8 cellular contexts compared by ENCODE assay signal in genomic region chr5:168364738-168365550, GRCh38.
DNase-seq lines count a peak whose midpoint lies in the region; ATAC-seq and TF ChIP-seq lines count a peak whose summit lies in the region.
"Had no signal": no experiment of that assay in that cellular context is flagged by ENCODE, and none has a peak within 500 bp of the region (broad histone marks: within the 10 kb centered on the region; RNA-seq: fewer than 3 reads in every experiment).

No MANE protein-coding gene starts in this region.

- H3K9me3 ChIP-seq in HUES64 (ENCODE audit: insufficient read depth, low read depth, low read length) = no peaks in the 10 kb centered on the region
- no peaks in the 10 kb centered on the region for H3K9me3 ChIP-seq in upper lobe of left lung

- DNase-seq in cardiac fibroblast (ENCODE audit: low read depth in 2 of 2) = peak; percentile 2 to 63
- DNase-seq in left lobe of liver (ENCODE audit: low spot score) = no peak
- DNase-seq in upper lobe of left lung = peak in 1 of 2 donors; percentile 86
- DNase-seq in SKM-1 treated with dmso at 0.1 percent for 144 hours (lab: John Stamatoyannopoulos, UW; ENCODE audit: unreplicated experiment) = no peak
- no peak for DNase-seq in stimulated activated naive CD8-positive, alpha-beta T cell treated with anti-CD3 and anti-CD28 coated beads, Interleukin-15, Interleukin-2, amounts not matched to agents 100 U/mL and 50 U/mL, for 24 hours
- DNase-seq: activated T-cell treated with anti-CD3 and anti-CD28 coated beads, Interleukin-2, amount 50 U/mL, for 48 hours had no signal

- TF ChIP-seq EP300 in upper lobe of left lung (IDR thresholded peaks at IDR 0.05) = peak in 2 of 4 donors; percentile 13 to 74

- no peak for TF ChIP-seq POLR2A in upper lobe of left lung (IDR thresholded peaks at IDR 0.05)

- no peak overlapping the region for H3K4me3 ChIP-seq in HUES64 (ENCODE audit: low read length)
- H3K4me3 ChIP-seq in cardiac fibroblast (replicated peaks in 1 of 2; ENCODE audit: low read depth in 2 of 2, low read length in 2 of 2) = no peak overlapping the region
- H3K4me3 ChIP-seq in upper lobe of left lung = no peak overlapping the region

- peak; percentile 32 for ATAC-seq in left lobe of liver
- peak; percentile 73 to 88 for ATAC-seq in upper lobe of left lung (ENCODE audit: low FRiP score in 2 of 2)
- no peak for ATAC-seq in stimulated activated naive CD8-positive, alpha-beta T cell treated with anti-CD3 and anti-CD28 coated beads, Interleukin-15, Interleukin-2, amounts not matched to agents 100 U/mL and 50 U/mL, for 24 hours
- ATAC-seq in HG03108 (IDR thresholded peaks at IDR 0.05; ENCODE audit: unreplicated experiment) = no peak

- H3K4me1 ChIP-seq in HUES64 (ENCODE audit: insufficient read depth, low read length) (peaks cover 23% of the 10 kb centered on the region), upper lobe of left lung (peaks cover 3 to 30% (median 11%) of the 10 kb centered on the region in 4 donors)

- no peak overlapping the region for H3K9ac ChIP-seq in HUES64 (ENCODE audit: low read depth, low read length)

- WGBS in HUES64 = 76% methylated on average over 12 of the region's 12 CpGs
- 42 to 44% methylated on average over 10 to 12 of the region's 12 CpGs for WGBS in upper lobe of left lung, 2 donors

- H3K27ac ChIP-seq in HUES64 (ENCODE audit: low read depth, low read length) = peak overlapping the region; percentile 20; the same call in 1 of the 2 replicates
- peak overlapping the region; percentile 60 to 83 (median 69) for H3K27ac ChIP-seq in upper lobe of left lung

- H3K36me3 ChIP-seq in HUES64 (ENCODE audit: insufficient read depth, low read length) (no peaks in the 10 kb centered on the region), upper lobe of left lung (no peaks in the 10 kb centered on the region)

- TF ChIP-seq CTCF in cardiac fibroblast (IDR thresholded peaks at IDR 0.05; ENCODE audit: low read depth, low read length) (no peak), upper lobe of left lung (IDR thresholded peaks at IDR 0.05) (no peak)

- no peaks in the 10 kb centered on the region for H3K27me3 ChIP-seq in HUES64 (ENCODE audit: insufficient read depth, low read length)
- no peaks in the 10 kb centered on the region for H3K27me3 ChIP-seq in upper lobe of left lung

Comparison
In these comparisons a context has a peak if more than half of its experiments do, and no peak if none do; other contexts are left out.
1. DNase-seq: peak in cardiac fibroblast (2 of 2); none in left lobe of liver (single experiment), SKM-1 treated with dmso at 0.1 percent for 144 hours (single experiment) and stimulated activated naive CD8-positive, alpha-beta T cell treated with anti-CD3 and anti-CD28 coated beads, Interleukin-15, Interleukin-2, amounts not matched to agents 100 U/mL and 50 U/mL, for 24 hours (single experiment).
2. ATAC-seq: peak in left lobe of liver (single experiment) and upper lobe of left lung (2 of 2); none in stimulated activated naive CD8-positive, alpha-beta T cell treated with anti-CD3 and anti-CD28 coated beads, Interleukin-15, Interleukin-2, amounts not matched to agents 100 U/mL and 50 U/mL, for 24 hours (single experiment) and HG03108 (single experiment).